ENCODE assay signal across 8 cellular contexts in the genomic region with DNA sequence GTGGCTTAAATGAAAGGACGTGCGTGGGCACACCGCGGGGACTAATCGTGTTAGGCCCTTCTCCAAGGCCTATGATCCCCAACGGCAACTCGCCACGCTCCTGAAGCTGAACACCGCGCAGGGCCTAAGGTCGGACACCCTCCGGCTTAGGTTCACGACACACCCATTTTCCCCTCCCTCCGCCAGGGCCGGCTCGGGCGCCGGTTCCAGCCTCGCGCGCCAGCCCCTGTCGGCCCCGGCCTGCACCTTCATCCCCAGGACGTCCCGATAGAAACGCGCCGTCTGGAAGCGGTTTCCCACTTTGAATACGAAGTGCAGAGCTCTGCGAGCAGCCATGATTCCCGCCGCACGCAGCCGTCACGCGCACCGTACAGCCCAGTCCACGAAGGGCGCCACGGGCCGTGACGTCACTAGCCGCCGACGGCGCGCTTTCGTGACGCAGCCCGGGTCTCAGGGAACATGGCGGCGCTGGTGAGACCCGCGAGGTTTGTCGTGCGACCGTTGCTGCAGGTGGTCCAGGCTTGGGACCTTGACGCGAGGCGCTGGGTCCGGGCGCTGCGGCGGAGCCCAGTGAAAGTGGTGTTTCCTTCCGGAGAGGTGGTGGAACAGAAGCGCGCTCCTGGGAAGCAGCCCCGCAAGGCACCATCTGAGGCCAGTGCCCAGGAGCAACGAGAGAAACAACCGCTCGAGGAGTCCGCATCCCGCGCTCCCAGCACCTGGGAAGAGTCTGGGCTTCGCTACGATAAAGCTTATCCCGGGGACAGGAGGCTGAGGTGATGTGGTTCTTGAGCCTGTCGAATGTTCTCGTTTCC.
DNase-seq lines count a peak whose midpoint lies in the region; ATAC-seq and TF ChIP-seq lines count a peak whose summit lies in the region.

A gene with protein sequence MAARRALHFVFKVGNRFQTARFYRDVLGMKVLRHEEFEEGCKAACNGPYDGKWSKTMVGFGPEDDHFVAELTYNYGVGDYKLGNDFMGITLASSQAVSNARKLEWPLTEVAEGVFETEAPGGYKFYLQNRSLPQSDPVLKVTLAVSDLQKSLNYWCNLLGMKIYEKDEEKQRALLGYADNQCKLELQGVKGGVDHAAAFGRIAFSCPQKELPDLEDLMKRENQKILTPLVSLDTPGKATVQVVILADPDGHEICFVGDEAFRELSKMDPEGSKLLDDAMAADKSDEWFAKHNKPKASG (minus strand): TSS at position 361 of the 812 bp plus-strand sequence. CDS start 25 bp downstream, at position 336.
TSS of gene MRM3 (plus strand) at position 434 of the 812 bp plus-strand sequence. CDS start at position 460, 26 bp downstream.

- H3K27ac ChIP-seq in caudate nucleus (ENCODE audit: low read depth, low read length) = peak within 1 kb of the TSS; percentile 71

- POLR2A ChIA-PET in AG04449 (lab: Yijun Ruan, JAX) = interaction anchor here (0.5 to 1.4 kb wide), 4 partner anchors 198 to 291 kb away, joined by 3 to 7 read pairs (median 3); partner anchors contain the start of genes NXN and TIMM22

- CTCF ChIA-PET in AG04449 (lab: Yijun Ruan, JAX) = interaction anchor here (0.7 to 7.4 kb wide), 14 partner anchors 9 to 940 kb away, joined by 3 to 102 read pairs (median 5); partner anchors contain the start of genes GEMIN4, NXN and TIMM22

- DNase-seq in AG04449 (ENCODE audit: low read depth, low spot score) = no peak
- peak; percentile 90 for DNase-seq in NCI-H2227 (lab: John Stamatoyannopoulos, UW; ENCODE audit: unreplicated experiment)
- peak; percentile 89 to 95 (median 93) for DNase-seq in activated CD4-positive, CD25-positive, alpha-beta regulatory T cell (lab: John Stamatoyannopoulos, UW)
- DNase-seq in caudate nucleus (lab: John Stamatoyannopoulos, UW) = peak in 59 of 61 donors; percentile 58 to 94 (median 86)
- DNase-seq in islet precursor cell = peak; percentile 96
- peak; percentile 95 for DNase-seq in stimulated activated CD4-positive, alpha-beta T cell treated with anti-CD3 and anti-CD28 coated beads, Interleukin-12 subunit alpha, Interleukin-12 subunit beta, amount 100 ng/mL, for 4 hours

- peak; percentile 71 for ATAC-seq in GM18870 (IDR thresholded peaks at IDR 0.05; ENCODE audit: unreplicated experiment)
- ATAC-seq in HG03108 (IDR thresholded peaks at IDR 0.05; ENCODE audit: unreplicated experiment) = peak; percentile 74

- no peak for TF ChIP-seq CTCF in AG04449 (IDR thresholded peaks at IDR 0.05; ENCODE audit: insufficient read depth, low read length, missing control alignments)

- H3K4me3 ChIP-seq in AG04449 (ENCODE audit: low read depth, low read length) = peak within 1 kb of the TSS; percentile 98
